In the genomic region with DNA sequence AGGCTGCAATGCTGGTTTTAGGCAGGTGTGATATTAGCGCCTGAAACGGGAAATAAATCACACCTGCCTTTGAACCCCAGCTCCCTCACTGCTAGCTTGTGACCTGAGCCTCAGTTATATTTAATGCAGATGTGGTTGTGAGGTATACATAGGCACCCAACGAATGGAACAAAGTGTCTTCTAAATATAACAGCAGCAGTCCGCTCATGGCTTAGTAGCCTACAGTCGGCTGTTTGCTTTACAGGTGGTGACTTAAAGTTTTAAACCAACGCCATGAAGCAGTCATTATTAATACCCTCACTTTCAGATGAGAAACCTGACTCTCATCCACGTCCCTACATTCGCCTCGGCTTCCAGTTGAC, we compare ENCODE assay signal across 8 cellular contexts. TPM values are rescaled to one million over a fixed set of nuclear protein-coding genes. Genes with fewer than 3 reads are reported as not detected.
DNase-seq lines count a peak whose midpoint lies in the region; ATAC-seq and TF ChIP-seq lines count a peak whose summit lies in the region.

No MANE protein-coding gene starts in this region.

- peak; percentile 25 for ATAC-seq in GM21619 (IDR thresholded peaks at IDR 0.05; ENCODE audit: unreplicated experiment)
- ATAC-seq in right lobe of liver = peak in 2 of 4 donors; percentile 2 to 6

- H3K79me2 ChIP-seq in Loucy (ENCODE audit: insufficient read depth, low read length) = peaks cover 25% of the 10 kb centered on the region

- H4K20me1 ChIP-seq in Loucy (ENCODE audit: insufficient read depth, low read length, poor library complexity, severe bottlenecking) = peaks cover 10% of the 10 kb centered on the region

- in situ Hi-C loops in transverse colon (cut with MboI; ENCODE audit: low pct_ligation_motif_present in 1 of 4, low pct_unique_long_range_greater_than_20kb in 1 of 4, low sequenced_read_pairs in 3 of 4) = loop anchor here (10.0 to 25.0 kb wide), 5 partner anchors 259 to 759 kb away; partner anchors contain the start of gene TDRD7 (in 1 of the 4)

- no peaks in the 10 kb centered on the region for H3K9me2 ChIP-seq in Loucy (replicated peaks; ENCODE audit: low read depth, low read length)

- no peaks in the 10 kb centered on the region for H3K27me3 ChIP-seq in GM06990 (replicated peaks; ENCODE audit: control insufficient read depth, insufficient read depth, low read length)
- no peaks in the 10 kb centered on the region for H3K27me3 ChIP-seq in Loucy (ENCODE audit: insufficient read depth, low read length, poor library complexity, severe bottlenecking)
- H3K27me3 ChIP-seq in breast epithelium = no peaks in the 10 kb centered on the region
- H3K27me3 ChIP-seq in right lobe of liver = no peaks in the 10 kb centered on the region
- no peaks in the 10 kb centered on the region for H3K27me3 ChIP-seq in transverse colon

- no peak for TF ChIP-seq EP300 in transverse colon (IDR thresholded peaks at IDR 0.05; ENCODE audit: low read depth)

- H3K9ac ChIP-seq in Loucy (ENCODE audit: low read depth, low read length, poor library complexity, severe bottlenecking) = peak overlapping the region; percentile 82

- TF ChIP-seq CTCF in GM06990 (IDR thresholded peaks at IDR 0.05; ENCODE audit: insufficient read depth, low read length, poor library complexity, severe bottlenecking) (no peak), Loucy (conservative IDR thresholded peaks at IDR 0.05; ENCODE audit: low read length) (no peak), breast epithelium (IDR thresholded peaks at IDR 0.05) (no peak), right lobe of liver (IDR thresholded peaks at IDR 0.05) (no peak), transverse colon (IDR thresholded peaks at IDR 0.05) (no peak)

- peak overlapping the region; percentile 85 for H2AFZ ChIP-seq in Loucy (ENCODE audit: low read length)

- H3K36me3 ChIP-seq in GM06990 (ENCODE audit: control insufficient read depth, insufficient read depth, low read length) = no peaks in the 10 kb centered on the region; the same call in 1 of the 2 replicates
- H3K36me3 ChIP-seq in Loucy (ENCODE audit: insufficient read depth, low read length) = no peaks in the 10 kb centered on the region
- H3K36me3 ChIP-seq in breast epithelium = no peaks in the 10 kb centered on the region
- no peaks in the 10 kb centered on the region for H3K36me3 ChIP-seq in right lobe of liver
- H3K36me3 ChIP-seq in transverse colon = no peaks in the 10 kb centered on the region

- H3K4me3 ChIP-seq in GM06990 (replicated peaks; ENCODE audit: low read depth, low read length) = peak overlapping the region; percentile 96
- peak overlapping the region; percentile 78 for H3K4me3 ChIP-seq in Loucy (ENCODE audit: low read length, poor library complexity, severe bottlenecking)
- H3K4me3 ChIP-seq in breast epithelium = peak overlapping the region; percentile 67 to 90 (median 83)
- peak overlapping the region; percentile 83 to 85 (median 84) for H3K4me3 ChIP-seq in right lobe of liver
- peak overlapping the region; percentile 56 to 76 (median 72) for H3K4me3 ChIP-seq in transverse colon

- peaks cover 35% of the 10 kb centered on the region for H3K4me1 ChIP-seq in Loucy (ENCODE audit: insufficient read depth, low read length, poor library complexity, severe bottlenecking)
- H3K4me1 ChIP-seq in breast epithelium = peaks cover 6% of the 10 kb centered on the region in 2 donors
- peaks cover 0 to 35% (median 10%) of the 10 kb centered on the region in 4 donors for H3K4me1 ChIP-seq in right lobe of liver
- peaks cover 9 to 42% (median 24%) of the 10 kb centered on the region in 4 donors for H3K4me1 ChIP-seq in transverse colon

- H3F3A ChIP-seq in Loucy (ENCODE audit: low read depth) = 0 out of 2 replicates have a peak, but pooled peaks cover 4% of the 10 kb centered on the region

- WGBS in right lobe of liver (ENCODE audit: insufficient coverage, low coverage, low lambda C conversion rate, missing lambda C conversion rate) = 1% methylated on average over 9 of the region's 9 CpGs
- 3% methylated on average over 9 of the region's 9 CpGs; no CpG with 5 or more reads in 1 of the 2 donors for WGBS in transverse colon (ENCODE audit: low coverage in 1 of 2), 2 donors

- peak overlapping the region; percentile 97 for H3K4me2 ChIP-seq in Loucy (ENCODE audit: low read depth, low read length, poor library complexity, severe bottlenecking)

- TF ChIP-seq POLR2A in breast epithelium (IDR thresholded peaks at IDR 0.05) = no peak
- no peak for TF ChIP-seq POLR2A in right lobe of liver (IDR thresholded peaks at IDR 0.05)
- no peak for TF ChIP-seq POLR2A in transverse colon (IDR thresholded peaks at IDR 0.05)

- no peak for DNase-seq in GM06990 (ENCODE audit: extremely low read depth, insufficient read length)
- no peak for DNase-seq in breast epithelium (ENCODE audit: low spot score in 2 of 2)
- no peak for DNase-seq in right lobe of liver
- no peak for DNase-seq in transverse colon
- no peak for DNase-seq in NCI-H446 (lab: John Stamatoyannopoulos, UW)
- no peak for DNase-seq in ureter (ENCODE audit: low spot score)

- H3K27ac ChIP-seq in breast epithelium (peak overlapping the region; percentile 82 to 84), right lobe of liver (peak overlapping the region; percentile 42 to 81 (median 63)), transverse colon (peak overlapping the region; percentile 82 to 88 (median 86))

- no peaks in the 10 kb centered on the region for H3K9me3 ChIP-seq in Loucy (ENCODE audit: insufficient read depth, low read depth, low read length)
- no peaks in the 10 kb centered on the region for H3K9me3 ChIP-seq in breast epithelium
- H3K9me3 ChIP-seq in right lobe of liver = no peaks in the 10 kb centered on the region
- H3K9me3 ChIP-seq in transverse colon = peaks cover 2 to 5% of the 10 kb centered on the region in 2 donors

- intact Hi-C loops in breast epithelium (cut with DNase I; ENCODE audit: low total_unique reads) = no loop called here
- intact Hi-C loops in right lobe of liver (cut with DNase I) = no loop called here
- intact Hi-C loops in transverse colon (cut with DNase I; ENCODE audit: low total_unique reads) = loop anchor here (10.0 kb wide), 1 partner anchor 541 kb away; no protein-coding TSS in a partner anchor

RNA-seq across cellular contexts. Expression of gene ZNF782, which starts 0.6 kb away (rescaled TPM):
- 10 to 100 TPM in 2 of 3 donors, 1 to 10 TPM in 1; 9.0 to 23.0 (median 18.4) TPM for total RNA-seq in breast epithelium
- 1 to 10 TPM; 2.1 to 3.7 (median 3.0) TPM for total RNA-seq in right lobe of liver
- total RNA-seq in transverse colon = 10 to 100 TPM in 3 of 4 donors, 1 to 10 TPM in 1; 8.2 to 22.4 (median 18.4) TPM
- 10.6 TPM for total RNA-seq in ureter
